8 cellular contexts compared by ENCODE assay signal in genomic region chr2:17845806-17846205, GRCh38. TPM values are rescaled to one million over a fixed set of nuclear protein-coding genes. Genes with fewer than 3 reads are reported as not detected.
"Had no signal": no experiment of that assay in that cellular context is flagged by ENCODE, and none has a peak within 500 bp of the region (broad histone marks: within the 10 kb centered on the region; RNA-seq: fewer than 3 reads in every experiment).

No MANE protein-coding gene starts in this region.

- H3K9me3 Mint-ChIP-seq: IgD-negative memory B cell had no signal

- H3K4me2 ChIP-seq: KMS-11 had no signal

- DNase-seq: IMR-90, KBM-7, KG1 had no signal

- H3K4me1 Mint-ChIP-seq: IgD-negative memory B cell had no signal

- H3K27ac Mint-ChIP-seq: IgD-negative memory B cell had no signal

- H3K9ac ChIP-seq: KMS-11 had no signal

- H3K4me3 Mint-ChIP-seq: IgD-negative memory B cell had no signal

- H3K36me3 Mint-ChIP-seq: IgD-negative memory B cell had no signal

- H3K27ac ChIP-seq: HL-60, KMS-11 had no signal

- H3K27me3 Mint-ChIP-seq: IgD-negative memory B cell had no signal

RNA-seq across cellular contexts. Expression of gene MSGN1, which starts 29.5 kb away (rescaled TPM):
- total RNA-seq: HT-29, HT1080, IMR-90 had no signal
- polyA plus RNA-seq: IgD-negative memory B cell, IMR-90 had no signal

RNA-seq across cellular contexts. Expression of gene KCNS3, which starts 32.7 kb away (rescaled TPM):
- total RNA-seq: HT-29 had no signal
- polyA plus RNA-seq: IgD-negative memory B cell had no signal
